In genomic region chr16:89565506-89566372, GRCh38 we compare ENCODE assay signal across 1 cellular context.
TF ChIP-seq lines count a peak whose summit lies in the region.

No MANE protein-coding gene starts in this region.

TF ChIP-seq in HepG2, 621 proteins besides CTCF, POLR2A, EP300 and RAD21 (continued from another document and continues in another):
- 0 out of 2 replicates have a peak, but pooled peaks have one; percentile 77 for TF ChIP-seq PBX3 (CRISPR knock-in tag; IDR thresholded peaks at IDR 0.05; ENCODE audit: borderline replicate concordance)
- no peak for TF ChIP-seq CSRNP2 (CRISPR knock-in tag; conservative IDR thresholded peaks at IDR 0.05; ENCODE audit: low read depth)
- TF ChIP-seq ETV6 (CRISPR knock-in tag; conservative IDR thresholded peaks at IDR 0.05): 0 out of 2 replicates have a peak, but pooled peaks have one; percentile 10
- peak; percentile 46 for TF ChIP-seq ZNF574 (CRISPR knock-in tag; IDR thresholded peaks at IDR 0.05)
- TF ChIP-seq CEBPG (CRISPR knock-in tag; IDR thresholded peaks at IDR 0.05): peak; percentile 10; the same call in 1 of the 2 replicates
- TF ChIP-seq PRMT3 (CRISPR knock-in tag; IDR thresholded peaks at IDR 0.05; ENCODE audit: borderline replicate concordance, low read depth): no peak
- TF ChIP-seq PAXIP1 (CRISPR knock-in tag; conservative IDR thresholded peaks at IDR 0.05): no peak; the same call in 1 of the 2 replicates
- TF ChIP-seq SPEN (CRISPR knock-in tag; IDR thresholded peaks at IDR 0.05; ENCODE audit: low read depth): peak; percentile 47; the same call in 1 of the 2 replicates
- no peak for TF ChIP-seq ZNF720 (CRISPR knock-in tag; IDR thresholded peaks at IDR 0.05)
- peak; percentile 8 for TF ChIP-seq MED8 (CRISPR knock-in tag; IDR thresholded peaks at IDR 0.05; ENCODE audit: insufficient replicate concordance)
- TF ChIP-seq SKI (IDR thresholded peaks at IDR 0.05; ENCODE audit: partially characterized antibody): peak; percentile 20
- no peak for TF ChIP-seq SRF (IDR thresholded peaks at IDR 0.05; ENCODE audit: low read depth, low read length)
- TF ChIP-seq, protein P1, sequence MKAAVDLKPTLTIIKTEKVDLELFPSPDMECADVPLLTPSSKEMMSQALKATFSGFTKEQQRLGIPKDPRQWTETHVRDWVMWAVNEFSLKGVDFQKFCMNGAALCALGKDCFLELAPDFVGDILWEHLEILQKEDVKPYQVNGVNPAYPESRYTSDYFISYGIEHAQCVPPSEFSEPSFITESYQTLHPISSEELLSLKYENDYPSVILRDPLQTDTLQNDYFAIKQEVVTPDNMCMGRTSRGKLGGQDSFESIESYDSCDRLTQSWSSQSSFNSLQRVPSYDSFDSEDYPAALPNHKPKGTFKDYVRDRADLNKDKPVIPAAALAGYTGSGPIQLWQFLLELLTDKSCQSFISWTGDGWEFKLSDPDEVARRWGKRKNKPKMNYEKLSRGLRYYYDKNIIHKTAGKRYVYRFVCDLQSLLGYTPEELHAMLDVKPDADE (CRISPR knock-in tag; IDR thresholded peaks at IDR 0.05): 0 out of 2 replicates have a peak, but pooled peaks have one; percentile 62
- 0 out of 2 replicates have a peak, but pooled peaks have one; percentile 4 for TF ChIP-seq NFIC (IDR thresholded peaks at IDR 0.05; ENCODE audit: low read length)
- TF ChIP-seq ZNF672 (CRISPR knock-in tag; IDR thresholded peaks at IDR 0.05): no peak; the same call in 1 of the 2 replicates
- TF ChIP-seq, protein P2, sequence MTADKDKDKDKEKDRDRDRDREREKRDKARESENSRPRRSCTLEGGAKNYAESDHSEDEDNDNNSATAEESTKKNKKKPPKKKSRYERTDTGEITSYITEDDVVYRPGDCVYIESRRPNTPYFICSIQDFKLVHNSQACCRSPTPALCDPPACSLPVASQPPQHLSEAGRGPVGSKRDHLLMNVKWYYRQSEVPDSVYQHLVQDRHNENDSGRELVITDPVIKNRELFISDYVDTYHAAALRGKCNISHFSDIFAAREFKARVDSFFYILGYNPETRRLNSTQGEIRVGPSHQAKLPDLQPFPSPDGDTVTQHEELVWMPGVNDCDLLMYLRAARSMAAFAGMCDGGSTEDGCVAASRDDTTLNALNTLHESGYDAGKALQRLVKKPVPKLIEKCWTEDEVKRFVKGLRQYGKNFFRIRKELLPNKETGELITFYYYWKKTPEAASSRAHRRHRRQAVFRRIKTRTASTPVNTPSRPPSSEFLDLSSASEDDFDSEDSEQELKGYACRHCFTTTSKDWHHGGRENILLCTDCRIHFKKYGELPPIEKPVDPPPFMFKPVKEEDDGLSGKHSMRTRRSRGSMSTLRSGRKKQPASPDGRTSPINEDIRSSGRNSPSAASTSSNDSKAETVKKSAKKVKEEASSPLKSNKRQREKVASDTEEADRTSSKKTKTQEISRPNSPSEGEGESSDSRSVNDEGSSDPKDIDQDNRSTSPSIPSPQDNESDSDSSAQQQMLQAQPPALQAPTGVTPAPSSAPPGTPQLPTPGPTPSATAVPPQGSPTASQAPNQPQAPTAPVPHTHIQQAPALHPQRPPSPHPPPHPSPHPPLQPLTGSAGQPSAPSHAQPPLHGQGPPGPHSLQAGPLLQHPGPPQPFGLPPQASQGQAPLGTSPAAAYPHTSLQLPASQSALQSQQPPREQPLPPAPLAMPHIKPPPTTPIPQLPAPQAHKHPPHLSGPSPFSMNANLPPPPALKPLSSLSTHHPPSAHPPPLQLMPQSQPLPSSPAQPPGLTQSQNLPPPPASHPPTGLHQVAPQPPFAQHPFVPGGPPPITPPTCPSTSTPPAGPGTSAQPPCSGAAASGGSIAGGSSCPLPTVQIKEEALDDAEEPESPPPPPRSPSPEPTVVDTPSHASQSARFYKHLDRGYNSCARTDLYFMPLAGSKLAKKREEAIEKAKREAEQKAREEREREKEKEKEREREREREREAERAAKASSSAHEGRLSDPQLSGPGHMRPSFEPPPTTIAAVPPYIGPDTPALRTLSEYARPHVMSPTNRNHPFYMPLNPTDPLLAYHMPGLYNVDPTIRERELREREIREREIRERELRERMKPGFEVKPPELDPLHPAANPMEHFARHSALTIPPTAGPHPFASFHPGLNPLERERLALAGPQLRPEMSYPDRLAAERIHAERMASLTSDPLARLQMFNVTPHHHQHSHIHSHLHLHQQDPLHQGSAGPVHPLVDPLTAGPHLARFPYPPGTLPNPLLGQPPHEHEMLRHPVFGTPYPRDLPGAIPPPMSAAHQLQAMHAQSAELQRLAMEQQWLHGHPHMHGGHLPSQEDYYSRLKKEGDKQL (CRISPR knock-in tag; IDR thresholded peaks at IDR 0.05; ENCODE audit: low read depth): no peak
- TF ChIP-seq HNRNPH1 (optimal IDR thresholded peaks at IDR 0.05; ENCODE audit: low read depth, low read length): no peak
- no peak for TF ChIP-seq TIGD3 (CRISPR knock-in tag; IDR thresholded peaks at IDR 0.05; ENCODE audit: borderline replicate concordance)
- TF ChIP-seq CCDC6 (CRISPR knock-in tag; IDR thresholded peaks at IDR 0.05): peak; percentile 46
- no peak for TF ChIP-seq SMAD9 (CRISPR knock-in tag; IDR thresholded peaks at IDR 0.05)
- TF ChIP-seq ARID3A (IDR thresholded peaks at IDR 0.05; ENCODE audit: low read depth, low read length): no peak
- TF ChIP-seq PAX8 (CRISPR knock-in tag; IDR thresholded peaks at IDR 0.05; ENCODE audit: borderline replicate concordance): no peak
- no peak for TF ChIP-seq ZNF552 (CRISPR knock-in tag; IDR thresholded peaks at IDR 0.05; ENCODE audit: borderline replicate concordance)
- TF ChIP-seq ZNF879 (CRISPR knock-in tag; IDR thresholded peaks at IDR 0.05): no peak
- no peak for TF ChIP-seq ZNF850 (CRISPR knock-in tag; conservative IDR thresholded peaks at IDR 0.05)
- TF ChIP-seq AHR (CRISPR knock-in tag; IDR thresholded peaks at IDR 0.05): no peak
- TF ChIP-seq ZNF24 (IDR thresholded peaks at IDR 0.05): no peak
- TF ChIP-seq FOXA1 (IDR thresholded peaks at IDR 0.05): no peak
- 0 out of 2 replicates have a peak, but pooled peaks have one; percentile 6 for TF ChIP-seq FOXA1 (CRISPR knock-in tag; IDR thresholded peaks at IDR 0.05)
- TF ChIP-seq FOXO1 (CRISPR knock-in tag; IDR thresholded peaks at IDR 0.05): 0 out of 2 replicates have a peak, but pooled peaks have one; percentile 12
- TF ChIP-seq, protein P3, sequence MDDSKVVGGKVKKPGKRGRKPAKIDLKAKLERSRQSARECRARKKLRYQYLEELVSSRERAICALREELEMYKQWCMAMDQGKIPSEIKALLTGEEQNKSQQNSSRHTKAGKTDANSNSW (CRISPR knock-in tag; IDR thresholded peaks at IDR 0.05; ENCODE audit: borderline replicate concordance): no peak
- peak; percentile 57; the same call in 1 of the 2 replicates for TF ChIP-seq MED13 (CRISPR knock-in tag; IDR thresholded peaks at IDR 0.05)
- 0 out of 2 replicates have a peak, but pooled peaks have one; percentile 34 for TF ChIP-seq RNF2 (conservative IDR thresholded peaks at IDR 0.05; ENCODE audit: low read depth)
- no peak; the same call in 1 of the 2 replicates for TF ChIP-seq ZBTB7A (CRISPR knock-in tag; IDR thresholded peaks at IDR 0.05)
- TF ChIP-seq REPIN1 (CRISPR knock-in tag; IDR thresholded peaks at IDR 0.05; ENCODE audit: borderline replicate concordance, low read depth): peak; percentile 83
- TF ChIP-seq ZNF513 (CRISPR knock-in tag; conservative IDR thresholded peaks at IDR 0.05): 0 out of 2 replicates have a peak, but pooled peaks have one; percentile 26
- no peak for TF ChIP-seq JARID2 (CRISPR knock-in tag; IDR thresholded peaks at IDR 0.05; ENCODE audit: insufficient replicate concordance)
- TF ChIP-seq RAD51 (IDR thresholded peaks at IDR 0.05; ENCODE audit: borderline replicate concordance): no peak
- peak; percentile 96 for TF ChIP-seq ADNP (CRISPR knock-in tag; IDR thresholded peaks at IDR 0.05)
